ENCODE assay signal across 8 cellular contexts in the genomic region with DNA sequence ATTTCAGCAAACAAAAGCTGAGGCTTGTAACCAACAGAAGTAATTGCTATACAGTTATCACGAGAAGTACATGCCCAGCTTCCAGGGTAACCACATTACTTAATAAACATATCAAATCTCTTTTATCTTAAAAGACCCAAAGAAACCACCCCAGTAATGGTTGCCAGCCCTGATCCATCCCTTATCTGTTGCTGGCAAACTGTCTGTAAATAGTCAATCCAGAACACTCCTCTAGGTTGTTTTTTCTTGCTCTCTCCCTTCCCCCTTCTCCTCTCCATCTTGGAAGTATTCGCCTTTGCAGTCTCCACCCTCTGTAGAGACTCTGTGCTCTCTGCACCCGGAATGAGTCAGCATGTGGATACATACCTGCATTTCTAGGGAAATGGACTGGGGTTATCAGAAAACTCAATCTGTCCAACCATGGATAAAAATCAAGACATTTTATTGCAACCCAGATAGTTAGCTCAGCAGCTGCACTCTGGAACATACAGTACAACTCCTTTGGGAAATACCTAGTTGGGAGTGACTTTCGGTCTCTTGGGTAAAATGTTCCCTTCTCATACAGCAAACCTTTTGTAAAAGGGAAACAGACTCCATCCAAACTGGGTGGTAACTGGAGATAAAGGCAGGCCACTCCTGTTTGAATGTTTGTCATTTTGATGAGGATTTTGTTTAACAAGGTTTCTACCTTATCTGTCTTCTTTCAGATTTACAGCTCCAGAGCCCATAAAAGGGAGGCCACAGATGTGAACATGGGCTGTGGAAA.
DNase-seq lines count a peak whose midpoint lies in the region; ATAC-seq, FAIRE-seq and TF ChIP-seq lines count a peak whose summit lies in the region.

No MANE protein-coding gene starts in this region.

- TF ChIP-seq CTCF in RWPE2 (IDR thresholded peaks at IDR 0.05; ENCODE audit: poor library complexity, severe bottlenecking): no peak
- TF ChIP-seq CTCF in foreskin keratinocyte (conservative IDR thresholded peaks at IDR 0.05): no peak

- H3K4me1 ChIP-seq in RWPE2 (ENCODE audit: insufficient read depth, poor library complexity, severe bottlenecking): peaks cover 37% of the 10 kb centered on the region
- peaks cover 25% of the 10 kb centered on the region for H3K4me1 ChIP-seq in foreskin keratinocyte

- H3K27me3 ChIP-seq in RWPE2 (ENCODE audit: insufficient read depth, poor library complexity, severe bottlenecking) (no peaks in the 10 kb centered on the region), foreskin keratinocyte (no peaks in the 10 kb centered on the region)

- peak overlapping the region; percentile 88 for H3K27ac ChIP-seq in RWPE2 (ENCODE audit: poor library complexity, severe bottlenecking)
- H3K27ac ChIP-seq in foreskin keratinocyte: peak overlapping the region; percentile 45

- ATAC-seq in RWPE2 (ENCODE audit: low read depth) (peak; percentile 97), foreskin keratinocyte (peak; percentile 88), sciatic nerve (peak; percentile 71), GM21528 (IDR thresholded peaks at IDR 0.05; ENCODE audit: low FRiP score, unreplicated experiment) (no peak), GM19023 (IDR thresholded peaks at IDR 0.05; ENCODE audit: unreplicated experiment) (no peak)

- FAIRE-seq in H54 (lab: Jason Lieb, UNC): peak; percentile 79

- H3K4me3 ChIP-seq in RWPE2 (ENCODE audit: severe bottlenecking): no peak overlapping the region

- no peaks in the 10 kb centered on the region for H3K36me3 ChIP-seq in RWPE2 (ENCODE audit: low read depth)

- intact Hi-C loops in sciatic nerve (cut with DNase I): no loop called here

- DNase-seq in H54 (ENCODE audit: insufficient read length, low spot score): peak; percentile 44
- DNase-seq in RWPE2 (ENCODE audit: low spot score): peak; percentile 61
- DNase-seq in foreskin keratinocyte: peak; percentile 63 to 84
- no peak for DNase-seq in sciatic nerve (ENCODE audit: low spot score)
- no peak for DNase-seq in stimulated activated CD4-positive, alpha-beta T cell treated with anti-CD3 and anti-CD28 coated beads, Interleukin-2, amount 100 ng/mL, for 48 hours
- DNase-seq in stimulated activated CD4-positive, alpha-beta T cell treated with anti-CD3 and anti-CD28 coated beads, Interleukin-1b, Interleukin-23, amount 100 ng/mL, for 48 hours: no peak

- TF ChIP-seq POLR2A in H54 (IDR thresholded peaks at IDR 0.05; ENCODE audit: low read depth, low read length): no peak

- H3K9me3 ChIP-seq in RWPE2 (ENCODE audit: severe bottlenecking): no peaks in the 10 kb centered on the region

Comparison
In these comparisons a context has a peak if more than half of its experiments do, and no peak if none do; other contexts are left out.
1. DNase-seq: peak in H54 (single experiment), RWPE2 (single experiment) and foreskin keratinocyte (2 of 2); none in sciatic nerve (single experiment), stimulated activated CD4-positive, alpha-beta T cell treated with anti-CD3 and anti-CD28 coated beads, Interleukin-2, amount 100 ng/mL, for 48 hours (0 of 2) and stimulated activated CD4-positive, alpha-beta T cell treated with anti-CD3 and anti-CD28 coated beads, Interleukin-1b, Interleukin-23, amount 100 ng/mL, for 48 hours (single experiment).
2. ATAC-seq: peak in RWPE2 (single experiment), foreskin keratinocyte (single experiment) and sciatic nerve (single experiment); none in GM21528 (single experiment) and GM19023 (single experiment).